26 cellular contexts compared by ENCODE assay signal in genomic region chr6:169533656-169534421, GRCh38.
"Had no signal": no experiment of that assay in that cellular context is flagged by ENCODE, and none has a peak within 500 bp of the region (broad histone marks: within the 10 kb centered on the region; RNA-seq: fewer than 3 reads in every experiment).

No MANE protein-coding gene starts in this region.

- DNase-seq: activated CD4-positive, alpha-beta memory T cell treated with anti-CD3 and anti-CD28 coated beads for 36 hours; activated CD4-positive, alpha-beta T cell treated with anti-CD3 and anti-CD28 coated beads for 36 hours; activated CD4-positive, alpha-beta T cell treated with anti-CD3 and anti-CD28 coated beads, Interleukin-2, amount 10 ng/mL, durations not matched to agents 24 days and 14 days; activated CD4-positive, CD25-positive, alpha-beta regulatory T cell; activated CD4-positive, CD25-positive, alpha-beta regulatory T cell treated with anti-CD3 and anti-CD28 coated beads, Interleukin-2, amount 50 U/mL, for 72 hours; activated CD8-positive, alpha-beta memory T cell treated with anti-CD3 and anti-CD28 coated beads, Interleukin-2, amount 10 ng/mL, durations not matched to agents 7 days and 5 days; activated CD8-positive, alpha-beta memory T cell treated with anti-CD3 and anti-CD28 coated beads, Interleukin-2, amount 50 U/mL, for 4 hours; activated CD8-positive, alpha-beta T cell treated with anti-CD3 and anti-CD28 coated beads, Interleukin-2, amount 10 ng/mL, durations not matched to agents 7 days and 5 days; activated effector memory CD4-positive, alpha-beta T cell treated with anti-CD3 and anti-CD28 coated beads, Interleukin-2, amount 50 U/mL, for 16 hours; activated naive CD4-positive, alpha-beta T cell treated with anti-CD3 and anti-CD28 coated beads for 36 hours; activated naive CD8-positive, alpha-beta T cell treated with anti-CD3 and anti-CD28 coated beads for 36 hours; activated naive CD8-positive, alpha-beta T cell treated with anti-CD3 and anti-CD28 coated beads, Interleukin-2, amount 50 U/mL, for 24 hours; activated T-cell treated with anti-CD3 and anti-CD28 coated beads, Interleukin-2, amount 50 U/mL, for 1 hour; activated T-cell treated with anti-CD3 and anti-CD28 coated beads, Interleukin-2, amount 50 U/mL, for 48 hours; anterior cingulate cortex; caudate nucleus; colonic mucosa; effector CD8-positive, alpha-beta T cell; foreskin fibroblast; heart left ventricle; T-helper 2 cell had no signal

- H3K27ac ChIP-seq: colonic mucosa, epithelial cell of prostate, heart left ventricle had no signal

- ATAC-seq: activated CD4-positive, alpha-beta T cell treated with anti-CD3 and anti-CD28 coated beads for 36 hours; activated CD8-positive, alpha-beta memory T cell treated with anti-CD3 and anti-CD28 coated beads, Interleukin-2, amount 10 ng/mL, durations not matched to agents 7 days and 5 days; activated CD8-positive, alpha-beta T cell treated with anti-CD3 and anti-CD28 coated beads, Interleukin-2, amount 10 ng/mL, durations not matched to agents 7 days and 5 days; activated naive CD8-positive, alpha-beta T cell treated with anti-CD3 and anti-CD28 coated beads, Interleukin-2, amount 50 U/mL, for 24 hours; heart left ventricle had no signal

- H3K27me3 ChIP-seq: colonic mucosa, heart left ventricle had no signal

- FAIRE-seq: astrocyte, endometrium, endothelial cell of umbilical vein, frontal cortex had no signal

- H3K4me3 ChIP-seq: colonic mucosa, heart left ventricle had no signal

- H3K4me1 ChIP-seq: colonic mucosa had no signal

- H3K36me3 ChIP-seq: colonic mucosa, heart left ventricle had no signal
